ENCODE assay signal across 21 cellular contexts in genomic region chr17:37694734-37695133, GRCh38. TPM values are rescaled to one million over a fixed set of nuclear protein-coding genes. Genes with fewer than 3 reads are reported as not detected.
A peak's percentile ranks its signal among the peaks of the same experiment; 100 is the strongest.
DNase-seq lines count a peak whose midpoint lies in the region; ATAC-seq and TF ChIP-seq lines count a peak whose summit lies in the region.
"Had no signal": no experiment of that assay in that cellular context is flagged by ENCODE, and none has a peak within 500 bp of the region (broad histone marks: within the 10 kb centered on the region; RNA-seq: fewer than 3 reads in every experiment).

No MANE protein-coding gene starts in this region.

- no peak for TF ChIP-seq RAD21 in Ishikawa (IDR thresholded peaks at IDR 0.05; ENCODE audit: low read depth)

- H3K27me3 Mint-ChIP-seq in nephron (ENCODE audit: low read depth): peaks cover 12% of the 10 kb centered on the region

- no peak for TF ChIP-seq EP300 in Ishikawa (IDR thresholded peaks at IDR 0.05; ENCODE audit: borderline replicate concordance)

- H3K4me3 ChIP-seq in AG10803 (ENCODE audit: low read length): no peak overlapping the region
- no peak overlapping the region for H3K4me3 ChIP-seq in fibroblast of the aortic adventitia (ENCODE audit: low read depth, low read length)
- H3K4me3 ChIP-seq: HAP-1, SJCRH30 had no signal

- peak; percentile 32 for DNase-seq in AG10803 (ENCODE audit: low read depth)
- DNase-seq in fibroblast of the aortic adventitia (ENCODE audit: low read depth): peak; percentile 6
- DNase-seq in dedifferentiated amniotic fluid mesenchymal stem cell (ENCODE audit: extremely low spot score): no peak
- DNase-seq in KG1 (lab: John Stamatoyannopoulos, UW): no peak
- no peak for DNase-seq in NCI-H82 (lab: John Stamatoyannopoulos, UW)
- DNase-seq: BE2C, DMS79, IMR-90, Karpas-422, NCI-H1694, NCI-H2081, NCI-H2171, NCI-H524 treated with DMSO at 0.1 percent for 48 hours, OCI-M1, SJCRH30 had no signal

- H3K27ac Mint-ChIP-seq in nephron: peak overlapping the region; percentile 9 to 90 (median 17)

- H3K9me3 Mint-ChIP-seq in nephron: no peaks in the 10 kb centered on the region

- peaks cover 50% of the 10 kb centered on the region for H3K36me3 Mint-ChIP-seq in nephron (ENCODE audit: low read depth)

- no peak for ATAC-seq in HG03039 (IDR thresholded peaks at IDR 0.05; ENCODE audit: unreplicated experiment)

- H3K4me3 Mint-ChIP-seq in nephron: no peak overlapping the region

- no peak for TF ChIP-seq CTCF in AG10803 (conservative IDR thresholded peaks at IDR 0.05; ENCODE audit: low read length)
- no peak for TF ChIP-seq CTCF in fibroblast of the aortic adventitia (IDR thresholded peaks at IDR 0.05; ENCODE audit: insufficient read depth, low read length)
- no peak for TF ChIP-seq CTCF in nephron (IDR thresholded peaks at IDR 0.05; ENCODE audit: unreplicated experiment in 3 of 3)

- H3K4me1 Mint-ChIP-seq in nephron: peaks cover 24% of the 10 kb centered on the region

TF ChIP-seq in Ishikawa, 13 proteins besides CTCF, POLR2A, EP300 and RAD21:
- TF ChIP-seq CEBPB (IDR thresholded peaks at IDR 0.05) (0 out of 2 replicates have a peak, but pooled peaks have one; percentile 3), TCF12 (IDR thresholded peaks at IDR 0.05; ENCODE audit: low read depth) (no peak)

RNA-seq across cellular contexts. Expression of gene HNF1B, which starts 50.1 kb away (rescaled TPM):
- not detected in 2 replicates for total RNA-seq in fibroblast of the aortic adventitia (ENCODE audit: low replicate concordance)
- total RNA-seq: HT1080, IMR-90, M059J, SJCRH30 had no signal

RNA-seq across cellular contexts. Expression of gene DDX52, which starts 51.5 kb away (rescaled TPM):
- total RNA-seq in fibroblast of the aortic adventitia (ENCODE audit: low replicate concordance): 16.0 and 29.9 TPM in 2 replicates

Comparison
In these comparisons a context has a peak if more than half of its experiments do, and no peak if none do; other contexts are left out.
1. DNase-seq: peak in AG10803 (single experiment) and fibroblast of the aortic adventitia (single experiment); none in dedifferentiated amniotic fluid mesenchymal stem cell (single experiment), KG1 (single experiment) and NCI-H82 (single experiment).